ENCODE assay signal across 8 cellular contexts in the genomic region with DNA sequence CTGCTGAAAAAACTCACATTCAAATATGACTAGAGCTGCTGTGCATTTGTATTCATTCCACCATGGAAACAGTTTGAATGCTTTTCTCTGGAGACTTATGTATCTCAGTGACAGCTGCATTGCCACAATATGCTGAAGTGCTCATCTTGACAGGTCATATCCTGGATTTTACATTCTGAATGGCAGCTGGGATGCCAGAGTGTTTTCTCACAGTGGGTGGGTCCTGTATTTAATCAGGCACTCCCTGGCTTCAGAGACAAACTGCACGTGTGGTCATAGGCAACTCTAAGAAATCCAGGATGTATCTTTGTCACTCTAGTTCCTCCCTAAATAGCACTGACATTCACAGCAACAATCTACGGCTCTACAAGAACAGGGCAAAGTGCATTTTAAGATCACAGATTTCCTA.
DNase-seq lines count a peak whose midpoint lies in the region; ATAC-seq lines count a peak whose summit lies in the region.

No MANE protein-coding gene starts in this region.

- no peak for DNase-seq in activated CD4-positive, alpha-beta T cell treated with anti-CD3 and anti-CD28 coated beads, Interleukin-2, amount 10 ng/mL, durations not matched to agents 7 days and 5 days
- DNase-seq in activated CD4-positive, alpha-beta T cell treated with anti-CD3 and anti-CD28 coated beads, Interleukin-2, amount 50 U/mL, for 48 hours = no peak
- DNase-seq in NCI-H2029 treated with DMSO at 0.1 percent for 48 hours (lab: John Stamatoyannopoulos, UW) (peak; percentile 16), retina (peak; percentile 51)
- DNase-seq in central memory CD8-positive, alpha-beta T cell (ENCODE audit: low spot score in 2 of 2) = no peak
- no peak for DNase-seq in activated T-cell treated with anti-CD3 and anti-CD28 coated beads, Interleukin-2, amount 50 U/mL, for 1 hour

- peaks cover 3% of the 10 kb centered on the region for H3K9me3 Mint-ChIP-seq in activated CD4-positive, alpha-beta T cell treated with anti-CD3 and anti-CD28 coated beads, Interleukin-2, amount 10 ng/mL, durations not matched to agents 7 days and 5 days
- H3K9me3 Mint-ChIP-seq in central memory CD8-positive, alpha-beta T cell = no peaks in the 10 kb centered on the region

- peaks cover 33% of the 10 kb centered on the region for H3K36me3 Mint-ChIP-seq in activated CD4-positive, alpha-beta T cell treated with anti-CD3 and anti-CD28 coated beads, Interleukin-2, amount 10 ng/mL, durations not matched to agents 7 days and 5 days (ENCODE audit: low read depth)
- peaks cover 7% of the 10 kb centered on the region for H3K36me3 Mint-ChIP-seq in central memory CD8-positive, alpha-beta T cell (ENCODE audit: insufficient read depth)

- H3K27me3 Mint-ChIP-seq in activated CD4-positive, alpha-beta T cell treated with anti-CD3 and anti-CD28 coated beads, Interleukin-2, amount 10 ng/mL, durations not matched to agents 7 days and 5 days = no peaks in the 10 kb centered on the region
- H3K27me3 Mint-ChIP-seq in central memory CD8-positive, alpha-beta T cell = no peaks in the 10 kb centered on the region

- H3K27ac Mint-ChIP-seq in activated CD4-positive, alpha-beta T cell treated with anti-CD3 and anti-CD28 coated beads, Interleukin-2, amount 10 ng/mL, durations not matched to agents 7 days and 5 days = peak overlapping the region; percentile 55
- H3K27ac Mint-ChIP-seq in central memory CD8-positive, alpha-beta T cell (ENCODE audit: low read depth) = peak overlapping the region; percentile 76

- peak; percentile 15 for ATAC-seq in HG02798 (IDR thresholded peaks at IDR 0.05; ENCODE audit: poor library complexity, unreplicated experiment)
- no peak for ATAC-seq in central memory CD8-positive, alpha-beta T cell (replicated peaks; ENCODE audit: extremely low read depth, poor library complexity, severe bottlenecking)
- no peak for ATAC-seq in HG02970 (IDR thresholded peaks at IDR 0.05; ENCODE audit: low FRiP score, unreplicated experiment)

- CTCF ChIA-PET in activated CD4-positive, alpha-beta T cell treated with anti-CD3 and anti-CD28 coated beads, Interleukin-2, amount 10 ng/mL, durations not matched to agents 7 days and 5 days (lab: Charles Lee) = interaction anchor here (0.8 to 1.9 kb wide), 5 partner anchors 8 to 75 kb away, joined by 3 to 5 read pairs (median 3); no protein-coding TSS in a partner anchor

- peaks cover 20% of the 10 kb centered on the region for H3K4me1 Mint-ChIP-seq in activated CD4-positive, alpha-beta T cell treated with anti-CD3 and anti-CD28 coated beads, Interleukin-2, amount 10 ng/mL, durations not matched to agents 7 days and 5 days
- peaks cover 45% of the 10 kb centered on the region for H3K4me1 Mint-ChIP-seq in central memory CD8-positive, alpha-beta T cell

- POLR2A ChIA-PET in activated CD4-positive, alpha-beta T cell treated with anti-CD3 and anti-CD28 coated beads, Interleukin-2, amount 10 ng/mL, durations not matched to agents 7 days and 5 days (lab: Charles Lee) = no interaction called here

- H3K4me3 Mint-ChIP-seq in activated CD4-positive, alpha-beta T cell treated with anti-CD3 and anti-CD28 coated beads, Interleukin-2, amount 10 ng/mL, durations not matched to agents 7 days and 5 days = no peak overlapping the region
- H3K4me3 Mint-ChIP-seq in central memory CD8-positive, alpha-beta T cell = peak overlapping the region; percentile 43

Comparison
In these comparisons a context has a peak if more than half of its experiments do, and no peak if none do; other contexts are left out.
1. DNase-seq: peak in NCI-H2029 treated with DMSO at 0.1 percent for 48 hours (single experiment) and retina (single experiment); none in activated CD4-positive, alpha-beta T cell treated with anti-CD3 and anti-CD28 coated beads, Interleukin-2, amount 10 ng/mL, durations not matched to agents 7 days and 5 days (single experiment), activated CD4-positive, alpha-beta T cell treated with anti-CD3 and anti-CD28 coated beads, Interleukin-2, amount 50 U/mL, for 48 hours (0 of 2), central memory CD8-positive, alpha-beta T cell (0 of 2) and activated T-cell treated with anti-CD3 and anti-CD28 coated beads, Interleukin-2, amount 50 U/mL, for 1 hour (single experiment).